1 cellular context compared by ENCODE assay signal in the genomic region with DNA sequence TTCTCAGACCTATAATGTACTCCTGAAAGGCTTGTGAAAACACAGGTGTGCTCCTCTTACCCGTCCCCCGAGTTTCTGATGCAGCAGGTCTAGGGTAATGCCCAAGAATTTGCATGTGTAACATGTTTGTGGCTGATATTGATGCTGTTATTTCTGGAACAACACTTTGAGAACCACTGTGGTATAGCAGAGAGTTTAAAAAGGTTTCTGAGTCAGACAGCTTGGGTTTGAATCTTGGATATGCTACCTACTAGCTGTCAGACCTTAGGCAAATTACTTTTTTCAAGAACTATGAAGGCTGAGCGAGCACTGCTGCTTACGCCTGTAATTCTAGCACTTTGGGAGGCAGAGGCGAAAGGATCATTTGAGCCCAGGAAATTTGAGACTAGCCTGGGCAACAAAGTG.
TF ChIP-seq lines count a peak whose summit lies in the region.

No MANE protein-coding gene starts in this region.

TF ChIP-seq in GM23338, 12 proteins besides CTCF, POLR2A, EP300 and RAD21 (continued from another document):
- TF ChIP-seq, protein P1, sequence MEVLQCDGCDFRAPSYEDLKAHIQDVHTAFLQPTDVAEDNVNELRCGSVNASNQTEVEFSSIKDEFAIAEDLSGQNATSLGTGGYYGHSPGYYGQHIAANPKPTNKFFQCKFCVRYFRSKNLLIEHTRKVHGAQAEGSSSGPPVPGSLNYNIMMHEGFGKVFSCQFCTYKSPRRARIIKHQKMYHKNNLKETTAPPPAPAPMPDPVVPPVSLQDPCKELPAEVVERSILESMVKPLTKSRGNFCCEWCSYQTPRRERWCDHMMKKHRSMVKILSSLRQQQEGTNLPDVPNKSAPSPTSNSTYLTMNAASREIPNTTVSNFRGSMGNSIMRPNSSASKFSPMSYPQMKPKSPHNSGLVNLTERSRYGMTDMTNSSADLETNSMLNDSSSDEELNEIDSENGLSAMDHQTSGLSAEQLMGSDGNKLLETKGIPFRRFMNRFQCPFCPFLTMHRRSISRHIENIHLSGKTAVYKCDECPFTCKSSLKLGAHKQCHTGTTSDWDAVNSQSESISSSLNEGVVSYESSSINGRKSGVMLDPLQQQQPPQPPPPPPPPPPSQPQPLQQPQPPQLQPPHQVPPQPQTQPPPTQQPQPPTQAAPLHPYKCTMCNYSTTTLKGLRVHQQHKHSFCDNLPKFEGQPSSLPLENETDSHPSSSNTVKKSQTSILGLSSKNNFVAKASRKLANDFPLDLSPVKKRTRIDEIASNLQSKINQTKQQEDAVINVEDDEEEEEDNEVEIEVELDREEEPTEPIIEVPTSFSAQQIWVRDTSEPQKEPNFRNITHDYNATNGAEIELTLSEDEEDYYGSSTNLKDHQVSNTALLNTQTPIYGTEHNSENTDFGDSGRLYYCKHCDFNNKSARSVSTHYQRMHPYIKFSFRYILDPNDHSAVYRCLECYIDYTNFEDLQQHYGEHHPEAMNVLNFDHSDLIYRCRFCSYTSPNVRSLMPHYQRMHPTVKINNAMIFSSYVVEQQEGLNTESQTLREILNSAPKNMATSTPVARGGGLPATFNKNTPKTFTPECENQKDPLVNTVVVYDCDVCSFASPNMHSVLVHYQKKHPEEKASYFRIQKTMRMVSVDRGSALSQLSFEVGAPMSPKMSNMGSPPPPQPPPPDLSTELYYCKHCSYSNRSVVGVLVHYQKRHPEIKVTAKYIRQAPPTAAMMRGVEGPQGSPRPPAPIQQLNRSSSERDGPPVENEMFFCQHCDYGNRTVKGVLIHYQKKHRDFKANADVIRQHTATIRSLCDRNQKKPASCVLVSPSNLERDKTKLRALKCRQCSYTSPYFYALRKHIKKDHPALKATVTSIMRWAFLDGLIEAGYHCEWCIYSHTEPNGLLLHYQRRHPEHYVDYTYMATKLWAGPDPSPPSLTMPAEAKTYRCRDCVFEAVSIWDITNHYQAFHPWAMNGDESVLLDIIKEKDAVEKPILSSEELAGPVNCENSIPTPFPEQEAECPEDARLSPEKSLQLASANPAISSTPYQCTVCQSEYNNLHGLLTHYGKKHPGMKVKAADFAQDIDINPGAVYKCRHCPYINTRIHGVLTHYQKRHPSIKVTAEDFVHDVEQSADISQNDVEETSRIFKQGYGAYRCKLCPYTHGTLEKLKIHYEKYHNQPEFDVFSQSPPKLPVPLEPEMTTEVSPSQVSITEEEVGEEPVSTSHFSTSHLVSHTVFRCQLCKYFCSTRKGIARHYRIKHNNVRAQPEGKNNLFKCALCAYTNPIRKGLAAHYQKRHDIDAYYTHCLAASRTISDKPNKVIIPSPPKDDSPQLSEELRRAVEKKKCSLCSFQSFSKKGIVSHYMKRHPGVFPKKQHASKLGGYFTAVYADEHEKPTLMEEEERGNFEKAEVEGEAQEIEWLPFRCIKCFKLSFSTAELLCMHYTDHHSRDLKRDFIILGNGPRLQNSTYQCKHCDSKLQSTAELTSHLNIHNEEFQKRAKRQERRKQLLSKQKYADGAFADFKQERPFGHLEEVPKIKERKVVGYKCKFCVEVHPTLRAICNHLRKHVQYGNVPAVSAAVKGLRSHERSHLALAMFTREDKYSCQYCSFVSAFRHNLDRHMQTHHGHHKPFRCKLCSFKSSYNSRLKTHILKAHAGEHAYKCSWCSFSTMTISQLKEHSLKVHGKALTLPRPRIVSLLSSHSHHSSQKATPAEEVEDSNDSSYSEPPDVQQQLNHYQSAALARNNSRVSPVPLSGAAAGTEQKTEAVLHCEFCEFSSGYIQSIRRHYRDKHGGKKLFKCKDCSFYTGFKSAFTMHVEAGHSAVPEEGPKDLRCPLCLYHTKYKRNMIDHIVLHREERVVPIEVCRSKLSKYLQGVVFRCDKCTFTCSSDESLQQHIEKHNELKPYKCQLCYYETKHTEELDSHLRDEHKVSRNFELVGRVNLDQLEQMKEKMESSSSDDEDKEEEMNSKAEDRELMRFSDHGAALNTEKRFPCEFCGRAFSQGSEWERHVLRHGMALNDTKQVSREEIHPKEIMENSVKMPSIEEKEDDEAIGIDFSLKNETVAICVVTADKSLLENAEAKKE (CRISPR knock-in tag; IDR thresholded peaks at IDR 0.05), result no peak
